Comparison of ENCODE assay signal across 16 cellular contexts in genomic region chr1:172897738-172898137, GRCh38.
DNase-seq lines count a peak whose midpoint lies in the region; ATAC-seq and TF ChIP-seq lines count a peak whose summit lies in the region.
"Had no signal": no experiment of that assay in that cellular context is flagged by ENCODE, and none has a peak within 500 bp of the region (broad histone marks: within the 10 kb centered on the region; RNA-seq: fewer than 3 reads in every experiment).

No MANE protein-coding gene starts in this region.

- WGBS in thyroid gland, 2 donors, result 81 to 90% methylated on average over 2 of the region's 2 CpGs

- peaks cover 7% of the 10 kb centered on the region for H3K9me3 Mint-ChIP-seq in activated naive CD8-positive, alpha-beta T cell (ENCODE audit: low read depth)
- H3K9me3 Mint-ChIP-seq in activated naive CD8-positive, alpha-beta T cell treated with anti-CD3 and anti-CD28 coated beads, Interleukin-2, amount 50 U/mL, for 24 hours, result peaks cover 8% of the 10 kb centered on the region
- no peaks in the 10 kb centered on the region for H3K9me3 Mint-ChIP-seq in stimulated activated memory B cell treated with anti-CD40 and anti-IgM and Interleukin-4, amounts not matched to agents 10 μg/mL and 1 μg/mL and 100 μg/mL, for 72 hours
- H3K9me3 Mint-ChIP-seq: activated naive CD4-positive, alpha-beta T cell treated with anti-CD3 and anti-CD28 coated beads for 36 hours; CD4-positive, alpha-beta memory T cell had no signal

- H3K4me1 ChIP-seq in thyroid gland, result no peaks in the 10 kb centered on the region

- peak overlapping the region; percentile 13 for H3K27ac Mint-ChIP-seq in activated naive CD8-positive, alpha-beta T cell
- no peak overlapping the region for H3K27ac Mint-ChIP-seq in activated naive CD8-positive, alpha-beta T cell treated with anti-CD3 and anti-CD28 coated beads, Interleukin-2, amount 50 U/mL, for 24 hours
- peak overlapping the region; percentile 35 for H3K27ac Mint-ChIP-seq in stimulated activated memory B cell treated with anti-CD40 and anti-IgM and Interleukin-4, amounts not matched to agents 10 μg/mL and 1 μg/mL and 100 μg/mL, for 72 hours
- H3K27ac Mint-ChIP-seq: activated naive CD4-positive, alpha-beta T cell treated with anti-CD3 and anti-CD28 coated beads for 36 hours had no signal

- TF ChIP-seq POLR2A in thyroid gland (IDR thresholded peaks at IDR 0.05), result no peak

- no peak overlapping the region for H3K4me3 ChIP-seq in fibroblast of pulmonary artery (replicated peaks; ENCODE audit: low read depth, low read length)
- H3K4me3 ChIP-seq in thyroid gland (replicated peaks in 1 of 3), result no peak overlapping the region
- H3K4me3 ChIP-seq: stomach had no signal

- intact Hi-C loops in thyroid gland (cut with DNase I), result no loop called here

- no peak overlapping the region for H3K4me3 Mint-ChIP-seq in activated naive CD8-positive, alpha-beta T cell
- H3K4me3 Mint-ChIP-seq in activated naive CD8-positive, alpha-beta T cell treated with anti-CD3 and anti-CD28 coated beads, Interleukin-2, amount 50 U/mL, for 24 hours, result no peak overlapping the region
- H3K4me3 Mint-ChIP-seq in stimulated activated memory B cell treated with anti-CD40 and anti-IgM and Interleukin-4, amounts not matched to agents 10 μg/mL and 1 μg/mL and 100 μg/mL, for 72 hours, result no peak overlapping the region
- H3K4me3 Mint-ChIP-seq: activated naive CD4-positive, alpha-beta T cell treated with anti-CD3 and anti-CD28 coated beads for 36 hours; CD4-positive, alpha-beta memory T cell; IgD-negative memory B cell had no signal

- TF ChIP-seq CTCF in fibroblast of pulmonary artery (IDR thresholded peaks at IDR 0.05; ENCODE audit: low read length, missing control alignments), result no peak
- no peak for TF ChIP-seq CTCF in thyroid gland (IDR thresholded peaks at IDR 0.05)

- H3K27ac ChIP-seq in thyroid gland, result no peak overlapping the region
- H3K27ac ChIP-seq: neutrophil, stomach had no signal

- H3K27me3 ChIP-seq in thyroid gland, result no peaks in the 10 kb centered on the region
- H3K27me3 ChIP-seq: neutrophil, stomach had no signal

- no peaks in the 10 kb centered on the region for H3K36me3 ChIP-seq in thyroid gland
- H3K36me3 ChIP-seq: neutrophil, stomach had no signal

- no peaks in the 10 kb centered on the region for H3K27me3 Mint-ChIP-seq in activated naive CD8-positive, alpha-beta T cell
- H3K27me3 Mint-ChIP-seq in activated naive CD8-positive, alpha-beta T cell treated with anti-CD3 and anti-CD28 coated beads, Interleukin-2, amount 50 U/mL, for 24 hours, result peaks cover 5% of the 10 kb centered on the region
- no peaks in the 10 kb centered on the region for H3K27me3 Mint-ChIP-seq in stimulated activated memory B cell treated with anti-CD40 and anti-IgM and Interleukin-4, amounts not matched to agents 10 μg/mL and 1 μg/mL and 100 μg/mL, for 72 hours
- H3K27me3 Mint-ChIP-seq: CD4-positive, alpha-beta memory T cell had no signal

- ATAC-seq in activated naive CD8-positive, alpha-beta T cell treated with anti-CD3 and anti-CD28 coated beads, Interleukin-2, amount 50 U/mL, for 24 hours, result no peak
- ATAC-seq in SK-N-SH treated with all-trans-retinoic acid at 6 μM for 48 hours, result peak; percentile 23; the same call in 2 of the 3 replicates
- ATAC-seq in stimulated activated memory B cell treated with anti-CD40 and anti-IgM and Interleukin-4, amounts not matched to agents 10 μg/mL and 1 μg/mL and 100 μg/mL, for 72 hours, result no peak
- ATAC-seq: right cardiac atrium had no signal

- in situ Hi-C loops in G401 (cut with HindIII; ENCODE audit: low sequenced_read_pairs), result no loop called here

- peaks cover 2% of the 10 kb centered on the region for H3K36me3 Mint-ChIP-seq in activated naive CD8-positive, alpha-beta T cell
- no peaks in the 10 kb centered on the region for H3K36me3 Mint-ChIP-seq in activated naive CD8-positive, alpha-beta T cell treated with anti-CD3 and anti-CD28 coated beads, Interleukin-2, amount 50 U/mL, for 24 hours (ENCODE audit: low read depth)
- H3K36me3 Mint-ChIP-seq in stimulated activated memory B cell treated with anti-CD40 and anti-IgM and Interleukin-4, amounts not matched to agents 10 μg/mL and 1 μg/mL and 100 μg/mL, for 72 hours, result no peaks in the 10 kb centered on the region
- H3K36me3 Mint-ChIP-seq: CD4-positive, alpha-beta memory T cell; IgD-negative memory B cell had no signal

- no peaks in the 10 kb centered on the region for H3K9me3 ChIP-seq in thyroid gland
- H3K9me3 ChIP-seq: neutrophil, stomach had no signal

- peaks cover 73% of the 10 kb centered on the region for H3K4me1 Mint-ChIP-seq in activated naive CD8-positive, alpha-beta T cell (ENCODE audit: low read depth)
- H3K4me1 Mint-ChIP-seq in activated naive CD8-positive, alpha-beta T cell treated with anti-CD3 and anti-CD28 coated beads, Interleukin-2, amount 50 U/mL, for 24 hours, result peaks cover 82% of the 10 kb centered on the region
- peaks cover 50% of the 10 kb centered on the region for H3K4me1 Mint-ChIP-seq in stimulated activated memory B cell treated with anti-CD40 and anti-IgM and Interleukin-4, amounts not matched to agents 10 μg/mL and 1 μg/mL and 100 μg/mL, for 72 hours

- DNase-seq in activated naive CD8-positive, alpha-beta T cell treated with anti-CD3 and anti-CD28 coated beads, Interleukin-2, amount 50 U/mL, for 24 hours, result no peak
- peak; percentile 66 for DNase-seq in fibroblast of pulmonary artery (ENCODE audit: low read depth)
- no peak for DNase-seq in thyroid gland
- DNase-seq in NCI-H82 (lab: John Stamatoyannopoulos, UW), result no peak
- no peak for DNase-seq in G401 (ENCODE audit: low spot score)
- DNase-seq: activated CD4-positive, alpha-beta T cell treated with anti-CD3 and anti-CD28 coated beads for 4 hours; activated naive CD4-positive, alpha-beta T cell treated with anti-CD3 and anti-CD28 coated beads for 36 hours; CD4-positive, alpha-beta memory T cell; midbrain; right cardiac atrium; stomach had no signal

TF ChIP-seq in SK-N-SH treated with all-trans-retinoic acid at 6 μM for 48 hours, 23 proteins besides CTCF, POLR2A, EP300 and RAD21:
- TF ChIP-seq ZFP3 (CRISPR knock-in tag; IDR thresholded peaks at IDR 0.05), result no peak
- TF ChIP-seq BACH2 (CRISPR knock-in tag; IDR thresholded peaks at IDR 0.05; ENCODE audit: borderline replicate concordance), result no peak
- no peak for TF ChIP-seq OSR1 (CRISPR knock-in tag; IDR thresholded peaks at IDR 0.05)
- TF ChIP-seq ZNF8 (CRISPR knock-in tag; IDR thresholded peaks at IDR 0.05), result no peak
- no peak for TF ChIP-seq CREB5 (CRISPR knock-in tag; IDR thresholded peaks at IDR 0.05; ENCODE audit: low read depth)
- TF ChIP-seq ZNF565 (CRISPR knock-in tag; conservative IDR thresholded peaks at IDR 0.05; ENCODE audit: low read depth), result no peak
- no peak for TF ChIP-seq CSRNP3 (CRISPR knock-in tag; IDR thresholded peaks at IDR 0.05)
- no peak for TF ChIP-seq POU6F1 (CRISPR knock-in tag; IDR thresholded peaks at IDR 0.05; ENCODE audit: borderline replicate concordance, low read depth)
